11 cellular contexts compared by ENCODE assay signal in the genomic region with DNA sequence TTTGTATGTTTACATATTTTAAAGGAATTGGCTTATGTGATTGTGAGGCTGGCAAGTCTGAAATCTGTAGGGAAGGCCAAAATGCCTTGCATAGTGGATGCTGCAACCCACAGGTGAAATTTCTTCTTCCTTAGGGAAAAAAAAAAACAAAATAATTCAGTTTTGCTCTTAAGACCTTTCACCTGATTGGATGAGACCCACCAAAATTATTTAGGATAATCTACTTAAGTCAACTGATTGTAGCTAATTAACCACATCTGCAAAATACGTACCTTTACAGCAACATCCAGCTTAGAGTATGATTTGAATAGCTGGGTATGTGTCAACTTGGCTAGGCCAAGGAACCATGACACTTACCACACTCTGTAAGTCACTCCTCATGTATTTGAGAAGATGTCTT.
"Had no signal": no experiment of that assay in that cellular context is flagged by ENCODE, and none has a peak within 500 bp of the region (broad histone marks: within the 10 kb centered on the region; RNA-seq: fewer than 3 reads in every experiment).

No MANE protein-coding gene starts in this region.

- H3K36me3 ChIP-seq: HAP-1 had no signal

- H3K27ac Mint-ChIP-seq: GM23338, HFFc6 had no signal

- H3K4me2 ChIP-seq: GM23338 had no signal

- H3K9me3 Mint-ChIP-seq: GM23338, H9, HFFc6 had no signal

- H3K9ac ChIP-seq: GM23248 had no signal

- FAIRE-seq: H1, H54 had no signal

- DNase-seq: GM23248, GOT3, H7, H9, HCEC 1CT, HFFc6 had no signal

- H2AFZ ChIP-seq: GM23248, GM23338 had no signal

- H3K4me3 Mint-ChIP-seq: GM23338, H9, HFFc6 had no signal

- H3K27ac ChIP-seq: GM23248 had no signal

- H3K9me3 ChIP-seq: HAP-1 had no signal

- H3K4me3 ChIP-seq: GM23248, GM23338, HAP-1 had no signal

- ATAC-seq: GM23338, HCT116 had no signal
